Comparison of ENCODE assay signal across 15 cellular contexts in genomic region chr1:51444096-51444495, GRCh38.
DNase-seq lines count a peak whose midpoint lies in the region; ATAC-seq and TF ChIP-seq lines count a peak whose summit lies in the region.
"Had no signal": no experiment of that assay in that cellular context is flagged by ENCODE, and none has a peak within 500 bp of the region (broad histone marks: within the 10 kb centered on the region; RNA-seq: fewer than 3 reads in every experiment).

No MANE protein-coding gene starts in this region.

- POLR2A ChIA-PET in HEK293T (lab: Yijun Ruan, JAX), result interaction anchor here (0.8 kb wide), 1 partner anchor 19 kb away, joined by 3 read pairs; no protein-coding TSS in a partner anchor

- no peak for TF ChIP-seq CTCF in GM10266 (IDR thresholded peaks at IDR 0.05; ENCODE audit: control insufficient read depth, insufficient read depth, low read depth, missing control alignments)

- CTCF ChIA-PET in HEK293T (lab: Yijun Ruan, JAX), result no interaction called here

- DNase-seq in GM10266 (ENCODE audit: extremely low spot score) (peak; percentile 4), fibroblast of gingiva (ENCODE audit: low read depth) (peak; percentile 3), left lobe of liver (ENCODE audit: low spot score) (no peak), RKO (ENCODE audit: low spot score) (no peak), HEK293T (ENCODE audit: extremely low spot score) (no peak)
- DNase-seq: activated CD8-positive, alpha-beta memory T cell treated with anti-CD3 and anti-CD28 coated beads, Interleukin-2, amount 50 U/mL, for 48 hours; activated naive CD4-positive, alpha-beta T cell treated with anti-CD3 and anti-CD28 coated beads for 36 hours; effector CD8-positive, alpha-beta T cell; hippocampal formation; left cardiac atrium; NCI-H1417; NCI-H2171; retina had no signal

- ATAC-seq in GM18868 (IDR thresholded peaks at IDR 0.05; ENCODE audit: unreplicated experiment) (peak; percentile 64), HG03432 (IDR thresholded peaks at IDR 0.05; ENCODE audit: unreplicated experiment) (peak; percentile 47), left lobe of liver (no peak)
- ATAC-seq: left cardiac atrium had no signal

TF ChIP-seq in HEK293T, 16 proteins besides CTCF, POLR2A, EP300 and RAD21:
- no peak for TF ChIP-seq ZNF384 (IDR thresholded peaks at IDR 0.05)
- no peak for TF ChIP-seq FOXA1 (IDR thresholded peaks at IDR 0.05)
- TF ChIP-seq SUZ12 (IDR thresholded peaks at IDR 0.05), result no peak
- no peak for TF ChIP-seq TARDBP (IDR thresholded peaks at IDR 0.05)
- no peak for TF ChIP-seq FOXM1 (IDR thresholded peaks at IDR 0.05; ENCODE audit: borderline replicate concordance)
- TF ChIP-seq LEF1 (IDR thresholded peaks at IDR 0.05; ENCODE audit: borderline replicate concordance), result no peak
- TF ChIP-seq ARNT (IDR thresholded peaks at IDR 0.05), result no peak
- no peak for TF ChIP-seq ELF4 (IDR thresholded peaks at IDR 0.05)

Comparison
In these comparisons a context has a peak if more than half of its experiments do, and no peak if none do; other contexts are left out.
1. DNase-seq: peak in GM10266 (single experiment) and fibroblast of gingiva (single experiment); none in left lobe of liver (single experiment), RKO (single experiment) and HEK293T (single experiment).